Comparison of ENCODE assay signal across 32 cellular contexts in genomic region chr3:14719006-14719405, GRCh38. TPM values are rescaled to one million over a fixed set of nuclear protein-coding genes. Genes with fewer than 3 reads are reported as not detected.
DNase-seq lines count a peak whose midpoint lies in the region; ATAC-seq, FAIRE-seq and TF ChIP-seq lines count a peak whose summit lies in the region.
"Had no signal": no experiment of that assay in that cellular context is flagged by ENCODE, and none has a peak within 500 bp of the region (broad histone marks: within the 10 kb centered on the region; RNA-seq: fewer than 3 reads in every experiment).

No MANE protein-coding gene starts in this region.

- H3K4me1 Mint-ChIP-seq in activated T-helper 17 cell treated with anti-CD3 and anti-CD28 coated beads, Interleukin-2, amount 50 U/mL, for 72 hours, result no peaks in the 10 kb centered on the region
- H3K4me1 Mint-ChIP-seq: activated CD4-positive, alpha-beta memory T cell treated with anti-CD3 and anti-CD28 coated beads, Interleukin-2, amount 10 ng/mL, durations not matched to agents 7 days and 5 days; CD8-positive, alpha-beta memory T cell; H9; natural killer cell had no signal

- H3K23ac ChIP-seq in neuronal stem cell (ENCODE audit: low read depth, low read length, poor library complexity), result no peak overlapping the region

- H3K4ac ChIP-seq in neuronal stem cell (ENCODE audit: low read length), result no peak overlapping the region

- H3K14ac ChIP-seq in neuronal stem cell (ENCODE audit: low read length), result no peak overlapping the region

- H4K91ac ChIP-seq in neuronal stem cell (ENCODE audit: low read depth, low read length, poor library complexity), result no peak overlapping the region

- no peaks in the 10 kb centered on the region for H3K36me3 Mint-ChIP-seq in activated T-helper 17 cell treated with anti-CD3 and anti-CD28 coated beads, Interleukin-2, amount 50 U/mL, for 72 hours (ENCODE audit: low read depth)
- H3K36me3 Mint-ChIP-seq: natural killer cell had no signal

- CTCF ChIA-PET in GM12878 (lab: Yijun Ruan, JAX), result interaction anchor here (1.0 to 1.2 kb wide), 4 partner anchors 31 to 66 kb away, joined by 3 to 5 read pairs (median 3); no protein-coding TSS in a partner anchor

- no peak overlapping the region for H4K8ac ChIP-seq in neuronal stem cell (ENCODE audit: low read depth, low read length)

- no peak for TF ChIP-seq RAD21 in GM12878 (IDR thresholded peaks at IDR 0.05; ENCODE audit: insufficient read depth, low read depth, low read length)

- H3K79me1 ChIP-seq in neuronal stem cell (ENCODE audit: low read depth, low read length), result no peaks in the 10 kb centered on the region

- H3K4me1 ChIP-seq in GM23248 (ENCODE audit: insufficient read depth), result peaks cover 22% of the 10 kb centered on the region
- H3K4me1 ChIP-seq in GM12878 (ENCODE audit: control insufficient read depth, insufficient read depth, low read length), result peaks cover 29% of the 10 kb centered on the region
- H3K4me1 ChIP-seq in neuronal stem cell (ENCODE audit: control insufficient read depth in 2 of 2, insufficient read depth in 1 of 2, low read depth in 1 of 2, low read length in 2 of 2), result no peaks in the 10 kb centered on the region
- H3K4me1 ChIP-seq: lower lobe of right lung, tibial nerve had no signal

- H3K4me2 ChIP-seq in GM23248 (ENCODE audit: unreplicated experiment), result no peak overlapping the region
- H3K4me2 ChIP-seq in GM12878 (ENCODE audit: control insufficient read depth, insufficient read depth), result peak overlapping the region; percentile 66
- H3K4me2 ChIP-seq in neuronal stem cell (ENCODE audit: insufficient read depth, low read length, poor library complexity, severe bottlenecking), result no peak overlapping the region

- DNase-seq in AG10803 (ENCODE audit: low read depth) (peak; percentile 24), GM23248 (peak; percentile 61), GM12878 (ENCODE audit: low read depth, low spot score) (no peak), SHP77 treated with DMSO at 0.1 percent for 48 hours (lab: John Stamatoyannopoulos, UW) (no peak), NCI-H774 (lab: John Stamatoyannopoulos, UW) (no peak), neuronal stem cell (ENCODE audit: low spot score) (no peak)
- DNase-seq: activated CD4-positive, alpha-beta memory T cell treated with anti-CD3 and anti-CD28 coated beads, Interleukin-2, amount 10 ng/mL, durations not matched to agents 7 days and 5 days; activated CD4-positive, CD25-positive, alpha-beta regulatory T cell; aorta; CD8-positive, alpha-beta memory T cell; effector CD4-positive, alpha-beta T cell; H9; head of caudate nucleus; Kasumi-1; lower lobe of right lung; natural killer cell; NCI-H1694 treated with DMSO at 0.1 percent for 48 hours; NCI-H2171 treated with DMSO at 0.1 percent for 48 hours; NCI-H524; NK-92 treated with Interleukin-12 subunit alpha and Interleukin-12 subunit beta, amount 100 ng/mL, for 24 hours; SIG-M5; stimulated activated CD4-positive, alpha-beta T cell treated with anti-CD3 and anti-CD28 coated beads, Interleukin-2, amount 100 ng/mL, for 24 hours had no signal

- peaks cover under 1% of the 10 kb centered on the region; the same call in 1 of the 2 replicates for H3F3A ChIP-seq in GM23248 (ENCODE audit: insufficient read depth)

- SMC1A ChIA-PET in GM12878 (lab: Charles Lee; ENCODE audit: uncharacterized antibody, unreplicated experiment), result interaction anchor here (1.1 to 2.3 kb wide), 4 partner anchors 13 to 25 kb away, joined by 3 to 6 read pairs (median 4); no protein-coding TSS in a partner anchor

- H3K27me3 Mint-ChIP-seq in activated T-helper 17 cell treated with anti-CD3 and anti-CD28 coated beads, Interleukin-2, amount 50 U/mL, for 72 hours, result peaks cover 23% of the 10 kb centered on the region
- H3K27me3 Mint-ChIP-seq: activated naive CD8-positive, alpha-beta T cell; B cell had no signal

- no peak for FAIRE-seq in GM12878 (lab: Jason Lieb, UNC)
- FAIRE-seq: A204.1, colon, HepG2 had no signal

- no peak for TF ChIP-seq POLR2A in GM12878 (IDR thresholded peaks at IDR 0.05; ENCODE audit: low read depth, low read length)

- H3K27me3 ChIP-seq in GM23248 (replicated peaks; ENCODE audit: insufficient read depth), result 0 out of 2 replicates have a peak, but pooled peaks cover 2% of the 10 kb centered on the region
- H3K27me3 ChIP-seq in GM12878 (replicated peaks in 1 of 2; ENCODE audit: control insufficient read depth in 2 of 2, insufficient read depth in 2 of 2, low read length in 1 of 2), result no peaks in the 10 kb centered on the region
- peaks cover 0 to 3% (median 0%) of the 10 kb centered on the region in 3 experiments for H3K27me3 ChIP-seq in neuronal stem cell (ENCODE audit: control insufficient read depth in 3 of 3, insufficient read depth in 3 of 3, low read depth in 1 of 3, low read length in 3 of 3)
- H3K27me3 ChIP-seq: tibial nerve had no signal

- H3K36me3 ChIP-seq in GM23248 (ENCODE audit: low read depth) (no peaks in the 10 kb centered on the region), GM12878 (ENCODE audit: control insufficient read depth in 2 of 2, insufficient read depth in 2 of 2, low read length in 1 of 2) (peaks cover 0 to 1% of the 10 kb centered on the region in 2 experiments; a peak in 1 of 4 replicates), neuronal stem cell (replicated peaks in 1 of 2; ENCODE audit: control insufficient read depth in 2 of 2, insufficient read depth in 2 of 2, low read length in 2 of 2) (no peaks in the 10 kb centered on the region)
- H3K36me3 ChIP-seq: lower lobe of right lung had no signal

- RAD21 ChIA-PET in GM12878 (lab: Charles Lee; ENCODE audit: unreplicated experiment), result interaction anchor here (0.6 to 1.4 kb wide), 5 partner anchors 13 to 63 kb away, joined by 3 to 6 read pairs (median 3); no protein-coding TSS in a partner anchor

- in situ Hi-C loops in GM23248 (cut with MboI), result no loop called here
- in situ Hi-C loops in GM12878 (cut with MboI), result no loop called here

- H2BK5ac ChIP-seq in neuronal stem cell (ENCODE audit: low read length), result no peak overlapping the region

- H3K4me3 ChIP-seq in AG10803 (ENCODE audit: low read length), result no peak overlapping the region
- no peak overlapping the region for H3K4me3 ChIP-seq in GM23248
- no peak overlapping the region for H3K4me3 ChIP-seq in GM12878
- no peak overlapping the region for H3K4me3 ChIP-seq in neuronal stem cell (ENCODE audit: low read length in 2 of 2)
- H3K4me3 ChIP-seq: lower lobe of right lung, tibial nerve had no signal

- no peaks in the 10 kb centered on the region for H4K20me1 ChIP-seq in GM23248 (ENCODE audit: insufficient read depth)
- no peaks in the 10 kb centered on the region for H4K20me1 ChIP-seq in GM12878 (ENCODE audit: control insufficient read depth, insufficient read depth)

- ATAC-seq in GM18907 (IDR thresholded peaks at IDR 0.05; ENCODE audit: unreplicated experiment) (peak; percentile 48), GM12878 (peak; percentile 64)
- no peak for ATAC-seq in activated T-helper 17 cell treated with anti-CD3 and anti-CD28 coated beads, Interleukin-2, amount 50 U/mL, for 72 hours (replicated peaks)
- ATAC-seq: HepG2, lower lobe of right lung, natural killer cell, Panc1 had no signal

- no peaks in the 10 kb centered on the region for H3K9me2 ChIP-seq in GM23248 (ENCODE audit: insufficient read depth)

- H3K9ac ChIP-seq in GM23248, result no peak overlapping the region
- no peak overlapping the region for H3K9ac ChIP-seq in GM12878 (ENCODE audit: control insufficient read depth, insufficient read depth, low read length)
- no peak overlapping the region for H3K9ac ChIP-seq in neuronal stem cell (ENCODE audit: low read depth, low read length, poor library complexity)

- intact Hi-C loops in GM12878 (cut with micrococcal nuclease; ENCODE audit: unreplicated experiment), result no loop called here

- no peak overlapping the region for H2BK12ac ChIP-seq in neuronal stem cell (ENCODE audit: low read length)

- no peak for TF ChIP-seq CTCF in AG10803 (conservative IDR thresholded peaks at IDR 0.05; ENCODE audit: low read length)
- no peak for TF ChIP-seq CTCF in GM12878 (IDR thresholded peaks at IDR 0.05 in 2 of 3, conservative IDR thresholded peaks at IDR 0.05 in 1 of 3; ENCODE audit: control insufficient read depth in 2 of 3, extremely low read depth in 1 of 3, insufficient read depth in 1 of 3, low read depth in 3 of 3, low read length in 3 of 3)

- H3K9me3 Mint-ChIP-seq in activated T-helper 17 cell treated with anti-CD3 and anti-CD28 coated beads, Interleukin-2, amount 50 U/mL, for 72 hours, result no peaks in the 10 kb centered on the region
- H3K9me3 Mint-ChIP-seq: activated CD4-positive, alpha-beta memory T cell treated with anti-CD3 and anti-CD28 coated beads, Interleukin-2, amount 10 ng/mL, durations not matched to agents 7 days and 5 days; CD8-positive, alpha-beta memory T cell; H9; natural killer cell had no signal

- H3K27ac Mint-ChIP-seq in activated T-helper 17 cell treated with anti-CD3 and anti-CD28 coated beads, Interleukin-2, amount 50 U/mL, for 72 hours, result no peak overlapping the region
- H3K27ac Mint-ChIP-seq: activated CD4-positive, alpha-beta memory T cell treated with anti-CD3 and anti-CD28 coated beads, Interleukin-2, amount 10 ng/mL, durations not matched to agents 7 days and 5 days; activated naive CD8-positive, alpha-beta T cell; B cell; CD8-positive, alpha-beta memory T cell; H9; natural killer cell had no signal

- no peak overlapping the region for H2AFZ ChIP-seq in GM23248
- H2AFZ ChIP-seq in GM12878 (ENCODE audit: control insufficient read depth, low read depth, low read length), result peak overlapping the region; percentile 58
- no peak overlapping the region for H2AFZ ChIP-seq in neuronal stem cell (ENCODE audit: low read length)

- WGBS in GM23248 (ENCODE audit: low coverage in 1 of 2, low lambda C conversion rate in 2 of 2, missing lambda C conversion rate in 2 of 2), 2 experiments, result 72 to 81% methylated on average over 2 of the region's 2 CpGs
- 97% methylated on average over 2 of the region's 2 CpGs for WGBS in GM12878 (ENCODE audit: insufficient coverage, insufficient replicate concordance, low lambda C conversion rate, missing lambda C conversion rate)
- WGBS in neuronal stem cell (ENCODE audit: extremely low coverage in 2 of 2, insufficient read length in 2 of 2, insufficient replicate concordance in 1 of 2), 2 donors, result no CpG with 5 or more reads among the region's 2 CpGs

- no peak overlapping the region for H3K4me3 Mint-ChIP-seq in activated T-helper 17 cell treated with anti-CD3 and anti-CD28 coated beads, Interleukin-2, amount 50 U/mL, for 72 hours
- H3K4me3 Mint-ChIP-seq: activated CD4-positive, alpha-beta memory T cell treated with anti-CD3 and anti-CD28 coated beads, Interleukin-2, amount 10 ng/mL, durations not matched to agents 7 days and 5 days; activated naive CD8-positive, alpha-beta T cell; B cell; CD8-positive, alpha-beta memory T cell; H9; natural killer cell had no signal

- H3K9me3 ChIP-seq in GM23248 (ENCODE audit: low read depth) (no peaks in the 10 kb centered on the region), GM12878 (replicated peaks; ENCODE audit: control insufficient read depth, insufficient read depth, low read length) (peaks cover 7% of the 10 kb centered on the region), neuronal stem cell (replicated peaks in 1 of 2; ENCODE audit: control insufficient read depth in 2 of 2, insufficient read depth in 1 of 2, low read depth in 1 of 2, low read length in 2 of 2) (no peaks in the 10 kb centered on the region)
- H3K9me3 ChIP-seq: lower lobe of right lung had no signal

- H3K79me2 ChIP-seq in GM23248 (ENCODE audit: insufficient read depth) (no peaks in the 10 kb centered on the region), GM12878 (ENCODE audit: control insufficient read depth, insufficient read depth, low read length) (no peaks in the 10 kb centered on the region)

- no peak overlapping the region for H2AK5ac ChIP-seq in neuronal stem cell (ENCODE audit: low read depth, low read length)

- H2BK120ac ChIP-seq in neuronal stem cell (ENCODE audit: low read depth, low read length), result no peak overlapping the region

- H3K27ac ChIP-seq in GM23248 (no peak overlapping the region), GM12878 (ENCODE audit: control insufficient read depth, insufficient read depth) (peak overlapping the region; percentile 55), neuronal stem cell (replicated peaks; ENCODE audit: low read length) (no peak overlapping the region)
- H3K27ac ChIP-seq: lower lobe of right lung, tibial nerve had no signal

- BruUV-seq in GM12878 (replicated peaks; lab: Mats Ljungman, UMichigan), result no TSS peak

- TF ChIP-seq EP300 in GM12878 (IDR thresholded peaks at IDR 0.05; ENCODE audit: borderline replicate concordance in 1 of 2, control insufficient read depth in 1 of 2, low read depth in 2 of 2, low read length in 2 of 2), result no peak

- POLR2A ChIA-PET in GM12878 (lab: Charles Lee), result interaction anchor here (0.6 to 2.1 kb wide), 3 partner anchors 21 to 509 kb away, joined by 3 to 7 read pairs (median 6); no protein-coding TSS in a partner anchor

- H2BK15ac ChIP-seq in neuronal stem cell (ENCODE audit: low read length), result no peak overlapping the region

- no peak overlapping the region for H3K18ac ChIP-seq in neuronal stem cell (ENCODE audit: low read length)

RNA-seq across cellular contexts. Expression of gene C3orf20, which starts 44.1 kb away (rescaled TPM):
- total RNA-seq in GM23248 (2014; rRNA removed; shearing (Covaris generic)), result not detected in 2 replicates
- polyA plus RNA-seq in GM23248 (2016; fragmentation: Nextera tagmentation; extraction: Ambion mirVana) (not detected in 2 replicates), GM12878 (2011; rRNA removed) (2.0 and 2.9 TPM in 2 replicates), GM12878 (2014; fragmentation: Illumina TruSeq; extraction: Trizol) (1.6 and 2.2 TPM in 2 replicates), GM12878 (2014; fragmentation: Nextera tagmentation; extraction: Ambion mirVana) (under 1 TPM; 0.05 to 0.15 TPM), GM12878 (2014; rRNA removed) (1.0 and 1.1 TPM in 2 replicates), GM12878 (2016; fragmentation: Nextera tagmentation; extraction: Ambion mirVana) (under 1 TPM; 0.39 to 0.40 TPM)
- 3.2 and 3.4 TPM in 2 replicates for total RNA-seq in GM12878 (2013; cell fraction: nucleolus; rRNA removed)
- total RNA-seq in GM12878 (2014; rRNA removed) (1.0 and 2.8 TPM in 2 replicates), GM12878 (2014; rRNA removed; fragmentation: Illumina TruSeq; extraction: Trizol) (1.9 and 2.0 TPM in 2 replicates), GM12878 (2021) (1.6 and 2.0 TPM in 2 replicates)
- 0.33 TPM for polyA plus RNA-seq in GM12878 (2011; ENCODE audit: low read depth)
- polyA plus RNA-seq in GM12878 (2011; cell fraction: cytosol; rRNA removed), result 1.3 and 2.1 TPM in 2 replicates
- 2.0 and 2.3 TPM in 2 replicates for polyA plus RNA-seq in GM12878 (2011; cell fraction: nucleus; rRNA removed)
- polyA plus RNA-seq in GM12878 (2012), result 0.52 and 1.3 TPM in 2 replicates
- 3.5 and 3.7 TPM in 2 replicates for polyA minus RNA-seq in GM12878 (2011; rRNA and poly(A)+ RNA removed)
- polyA minus RNA-seq in GM12878 (2011; cell fraction: cytosol; rRNA and poly(A)+ RNA removed), result 0.73 and 2.0 TPM in 2 replicates
- 2.5 and 4.2 TPM in 2 replicates for polyA minus RNA-seq in GM12878 (2011; cell fraction: nucleus; rRNA and poly(A)+ RNA removed)
- under 1 TPM; 0.16 to 0.45 TPM for total RNA-seq in activated T-helper 17 cell treated with anti-CD3 and anti-CD28 coated beads, Interleukin-2, amount 50 U/mL, for 72 hours
- polyA plus RNA-seq in neuronal stem cell (2013, experiment 1 of 2), result not detected
- polyA plus RNA-seq in neuronal stem cell (2013, experiment 2 of 2), result not detected
- total RNA-seq: H9, lower lobe of right lung, osteocyte, tibial nerve had no signal
- polyA plus RNA-seq: aorta; CD8-positive, alpha-beta memory T cell had no signal

Comparison
In these comparisons a context has a peak if more than half of its experiments do, and no peak if none do; other contexts are left out.
1. DNase-seq: peak in AG10803 (single experiment) and GM23248 (single experiment); none in GM12878 (single experiment), SHP77 treated with DMSO at 0.1 percent for 48 hours (single experiment), NCI-H774 (single experiment) and neuronal stem cell (single experiment).